13 cellular contexts compared by ENCODE assay signal in genomic region chr4:67593741-67594175, GRCh38. TPM values are rescaled to one million over a fixed set of nuclear protein-coding genes. Genes with fewer than 3 reads are reported as not detected.
DNase-seq lines count a peak whose midpoint lies in the region; ATAC-seq and TF ChIP-seq lines count a peak whose summit lies in the region.
"Had no signal": no experiment of that assay in that cellular context is flagged by ENCODE, and none has a peak within 500 bp of the region (broad histone marks: within the 10 kb centered on the region; RNA-seq: fewer than 3 reads in every experiment).

No MANE protein-coding gene starts in this region.

- no peaks in the 10 kb centered on the region for H3K27me3 ChIP-seq in tibial nerve

- no peak for TF ChIP-seq EP300 in tibial nerve (IDR thresholded peaks at IDR 0.05)

- no peak for TF ChIP-seq CTCF in tibial nerve (IDR thresholded peaks at IDR 0.05)

- H3K36me3 ChIP-seq in tibial nerve: no peaks in the 10 kb centered on the region

- no peaks in the 10 kb centered on the region for H3K9me3 ChIP-seq in tibial nerve

- no peak overlapping the region for H3K27ac ChIP-seq in tibial nerve

- 42 to 48% methylated on average over 2 of the region's 2 CpGs for WGBS in tibial nerve, 2 donors

- no peak overlapping the region for H3K4me3 ChIP-seq in tibial nerve

- no peak for TF ChIP-seq POLR2A in tibial nerve (IDR thresholded peaks at IDR 0.05)

- no peaks in the 10 kb centered on the region for H3K4me1 ChIP-seq in tibial nerve

- ATAC-seq in HG03460 (IDR thresholded peaks at IDR 0.05; ENCODE audit: unreplicated experiment): no peak
- ATAC-seq: T-helper 17 cell had no signal

- DNase-seq in AG20443 (ENCODE audit: low spot score) (peak; percentile 29), NOMO-1 treated with dmso at 0.1 percent for 144 hours (lab: John Stamatoyannopoulos, UW; ENCODE audit: unreplicated experiment) (peak; percentile 2), fibroblast of peridontal ligament (ENCODE audit: extremely low read depth) (peak; percentile 5), medulla oblongata (ENCODE audit: extremely low spot score) (peak; percentile 27), tibial nerve (ENCODE audit: low spot score in 2 of 2) (no peak), putamen (ENCODE audit: low spot score) (no peak)
- DNase-seq in activated CD8-positive, alpha-beta memory T cell treated with anti-CD3 and anti-CD28 coated beads for 24 hours: no peak
- DNase-seq: activated CD4-positive, alpha-beta T cell treated with anti-CD3 and anti-CD28 coated beads for 1 hour; NCI-H1417; NCI-H510A treated with DMSO at 0.1 percent for 48 hours; stimulated activated naive CD4-positive, alpha-beta T cell treated with Interleukin-2 at 50 U/mL for 16 hours; T-helper 17 cell had no signal

RNA-seq across cellular contexts. Expression of gene STAP1, which starts 35.2 kb away (rescaled TPM):
- total RNA-seq in tibial nerve: under 1 TPM in 2 of 4 donors, not detected in 2; 0.42 to 0.44 TPM

RNA-seq across cellular contexts. Expression of gene CENPC, which starts 48.5 kb away (rescaled TPM):
- 10 to 100 TPM; 31.9 to 66.7 (median 42.3) TPM for total RNA-seq in tibial nerve

Comparison
In these comparisons a context has a peak if more than half of its experiments do, and no peak if none do; other contexts are left out.
1. DNase-seq: peak in AG20443 (single experiment), NOMO-1 treated with dmso at 0.1 percent for 144 hours (single experiment), fibroblast of peridontal ligament (single experiment) and medulla oblongata (single experiment); none in tibial nerve (0 of 2), putamen (single experiment) and activated CD8-positive, alpha-beta memory T cell treated with anti-CD3 and anti-CD28 coated beads for 24 hours (single experiment).